ENCODE assay signal across 11 cellular contexts in the genomic region with DNA sequence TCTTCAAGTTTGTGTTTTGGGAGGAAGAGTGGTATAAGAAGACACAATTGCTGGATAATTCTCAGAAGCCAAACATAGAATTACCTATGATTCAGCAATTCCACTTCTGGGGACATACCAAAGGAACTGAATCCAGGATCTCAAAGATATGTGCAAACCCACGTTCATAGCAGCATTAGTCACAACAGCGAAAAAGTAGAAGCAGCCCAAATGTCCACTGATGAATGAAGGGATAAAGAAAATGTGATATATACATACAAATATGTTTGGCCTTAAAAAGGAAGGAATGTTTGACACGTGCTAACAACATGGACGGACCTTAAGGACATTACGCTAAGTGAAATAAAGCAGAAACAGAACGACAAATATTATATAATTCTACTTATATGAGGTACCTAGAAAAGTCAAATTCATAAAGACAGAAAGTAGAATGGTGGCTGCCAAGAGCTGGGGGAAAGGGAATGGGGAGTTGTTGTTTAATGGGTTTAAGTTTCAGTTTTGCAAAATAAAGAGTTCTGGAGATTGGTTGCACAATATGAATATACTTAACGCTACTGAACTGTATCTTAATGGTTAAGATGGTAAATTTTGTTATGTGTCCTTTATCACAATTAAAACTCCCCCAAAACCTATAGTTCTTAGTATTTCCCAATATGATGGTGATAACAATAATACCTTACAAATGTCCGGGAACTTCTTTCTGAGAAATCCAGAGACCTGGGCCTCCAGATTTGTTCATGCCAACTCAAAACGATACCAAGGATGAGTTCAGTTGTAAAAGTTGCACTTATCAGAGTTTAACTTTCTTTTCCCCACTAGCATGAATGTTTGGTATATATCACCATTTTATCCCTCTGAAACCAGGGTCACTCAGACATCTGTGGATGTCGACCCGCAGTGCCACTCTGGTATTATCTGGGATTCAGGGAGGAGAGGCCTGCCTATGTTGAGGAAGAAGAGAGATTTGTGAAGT. TPM values are rescaled to one million over a fixed set of nuclear protein-coding genes. Genes with fewer than 3 reads are reported as not detected.
DNase-seq lines count a peak whose midpoint lies in the region; ATAC-seq and TF ChIP-seq lines count a peak whose summit lies in the region.
"Had no signal": no experiment of that assay in that cellular context is flagged by ENCODE, and none has a peak within 500 bp of the region (broad histone marks: within the 10 kb centered on the region; RNA-seq: fewer than 3 reads in every experiment).

No MANE protein-coding gene starts in this region.

- peak in 1 of 3 donors; percentile 66 for DNase-seq in CD4-positive, CD25-positive, alpha-beta regulatory T cell
- DNase-seq in Karpas-422: no peak
- peak; percentile 75 for DNase-seq in astrocyte of the hippocampus (ENCODE audit: low read depth, low spot score)
- DNase-seq in activated CD4-positive, CD25-positive, alpha-beta regulatory T cell treated with anti-CD3 and anti-CD28 coated beads, Interleukin-2, amount 50 U/mL, for 72 hours: no peak
- DNase-seq in pons (ENCODE audit: low spot score): no peak
- DNase-seq: activated CD4-positive, CD25-positive, alpha-beta regulatory T cell; NCI-H69; stimulated activated CD4-positive, alpha-beta T cell treated with anti-CD3 and anti-CD28 coated beads, Interleukin-2, amount 100 ng/mL, for 24 hours had no signal

- peaks cover 80% of the 10 kb centered on the region for H3K79me2 ChIP-seq in Karpas-422 (ENCODE audit: low read length)

- no peak overlapping the region for H2AFZ ChIP-seq in Karpas-422 (ENCODE audit: low read length)

- H3K36me3 ChIP-seq in CD4-positive, CD25-positive, alpha-beta regulatory T cell (ENCODE audit: control insufficient read depth, insufficient read depth, low read length): peaks cover 41% of the 10 kb centered on the region
- peaks cover 38% of the 10 kb centered on the region for H3K36me3 ChIP-seq in Karpas-422 (ENCODE audit: insufficient read depth, low read length)

- peak overlapping the region; percentile 87 for H3K27ac ChIP-seq in CD4-positive, CD25-positive, alpha-beta regulatory T cell (ENCODE audit: insufficient read depth, low read length, poor library complexity, severe bottlenecking)
- peak overlapping the region; percentile 94 for H3K27ac ChIP-seq in Karpas-422 (ENCODE audit: low read length)

- peak overlapping the region; percentile 89 for H3K4me2 ChIP-seq in Karpas-422 (ENCODE audit: low read depth, low read length, poor library complexity, severe bottlenecking)

- no peaks in the 10 kb centered on the region for H3K27me3 ChIP-seq in CD4-positive, CD25-positive, alpha-beta regulatory T cell (ENCODE audit: control insufficient read depth, insufficient read depth, low read length)
- H3K27me3 ChIP-seq in Karpas-422 (ENCODE audit: low read length): no peaks in the 10 kb centered on the region

- H3K9me3 ChIP-seq in CD4-positive, CD25-positive, alpha-beta regulatory T cell (ENCODE audit: control insufficient read depth in 2 of 2, low read length in 2 of 2): no peaks in the 10 kb centered on the region
- H3K9me3 ChIP-seq in Karpas-422 (ENCODE audit: low read length): no peaks in the 10 kb centered on the region

- no peaks in the 10 kb centered on the region for H3K9me2 ChIP-seq in Karpas-422 (replicated peaks; ENCODE audit: insufficient read depth, low read length)

- no peaks in the 10 kb centered on the region for H3K9me3 Mint-ChIP-seq in CD4-positive, CD25-positive, alpha-beta regulatory T cell
- H3K9me3 Mint-ChIP-seq in nephron: no peaks in the 10 kb centered on the region

- H3K9ac ChIP-seq in Karpas-422 (ENCODE audit: low read length): 0 out of 2 replicates have a peak overlapping the region, but pooled peaks have one; percentile 15

- peaks cover 79% of the 10 kb centered on the region for H3K4me1 ChIP-seq in CD4-positive, CD25-positive, alpha-beta regulatory T cell (ENCODE audit: control insufficient read depth, insufficient read depth, low read length, poor library complexity, severe bottlenecking)
- peaks cover 98% of the 10 kb centered on the region for H3K4me1 ChIP-seq in Karpas-422 (ENCODE audit: low read length)

- no peaks in the 10 kb centered on the region for H4K20me1 ChIP-seq in Karpas-422 (ENCODE audit: insufficient read depth, low read depth, low read length)

- TF ChIP-seq CTCF in nephron (IDR thresholded peaks at IDR 0.05; ENCODE audit: unreplicated experiment in 3 of 3): no peak

- H3K4me1 Mint-ChIP-seq in CD4-positive, CD25-positive, alpha-beta regulatory T cell: peaks cover 40 to 81% (median 71%) of the 10 kb centered on the region in 4 donors
- H3K4me1 Mint-ChIP-seq in nephron: peaks cover 32% of the 10 kb centered on the region

- H3K27me3 Mint-ChIP-seq in CD4-positive, CD25-positive, alpha-beta regulatory T cell: no peaks in the 10 kb centered on the region
- H3K27me3 Mint-ChIP-seq in nephron (ENCODE audit: low read depth): no peaks in the 10 kb centered on the region

- peak overlapping the region; percentile 91 to 100 (median 94) for H3K4me3 Mint-ChIP-seq in CD4-positive, CD25-positive, alpha-beta regulatory T cell
- no peak overlapping the region for H3K4me3 Mint-ChIP-seq in nephron

- H3K36me3 Mint-ChIP-seq in CD4-positive, CD25-positive, alpha-beta regulatory T cell: peaks cover 57% of the 10 kb centered on the region
- peaks cover 4% of the 10 kb centered on the region for H3K36me3 Mint-ChIP-seq in nephron (ENCODE audit: low read depth)

- no peak for ATAC-seq in CD4-positive, CD25-positive, alpha-beta regulatory T cell (ENCODE audit: low read depth in 2 of 2)
- ATAC-seq in GM21576 (IDR thresholded peaks at IDR 0.05; ENCODE audit: unreplicated experiment): no peak
- ATAC-seq in HG03342 (IDR thresholded peaks at IDR 0.05; ENCODE audit: unreplicated experiment): no peak

- peak overlapping the region; percentile 92 to 99 (median 92) for H3K27ac Mint-ChIP-seq in CD4-positive, CD25-positive, alpha-beta regulatory T cell
- peak overlapping the region in 2 of 3 experiments; percentile 49 to 96 for H3K27ac Mint-ChIP-seq in nephron

- peak overlapping the region; percentile 95 for H3K4me3 ChIP-seq in CD4-positive, CD25-positive, alpha-beta regulatory T cell (ENCODE audit: low read depth, low read length)
- peak overlapping the region; percentile 70; the same call in 1 of the 2 replicates for H3K4me3 ChIP-seq in Karpas-422 (ENCODE audit: low read length)

RNA-seq across cellular contexts. Expression of gene WIPF1, which starts 33.7 kb away (rescaled TPM):
- total RNA-seq in CD4-positive, CD25-positive, alpha-beta regulatory T cell: 473 TPM
- 100 to 1,000 TPM in 2 of 4 donors, 10 to 100 TPM in 2; 95.5 to 114 (median 105) TPM for polyA plus RNA-seq in CD4-positive, CD25-positive, alpha-beta regulatory T cell
- 46.8 and 62.6 TPM in 2 replicates for total RNA-seq in Karpas-422 (2014; rRNA removed; shearing (Covaris generic); ENCODE audit: low replicate concordance)

Comparison
In these comparisons a context has a peak if more than half of its experiments do, and no peak if none do; other contexts are left out.
1. H3K4me3 Mint-ChIP-seq: peak in CD4-positive, CD25-positive, alpha-beta regulatory T cell (4 of 4); none in nephron (0 of 3).